ENCODE assay signal across 9 cellular contexts in genomic region chr2:136785215-136785614, GRCh38. TPM values are rescaled to one million over a fixed set of nuclear protein-coding genes. Genes with fewer than 3 reads are reported as not detected.
"Had no signal": no experiment of that assay in that cellular context is flagged by ENCODE, and none has a peak within 500 bp of the region (broad histone marks: within the 10 kb centered on the region; RNA-seq: fewer than 3 reads in every experiment).

No MANE protein-coding gene starts in this region.

- ATAC-seq: HCT116, HepG2 had no signal

- H3K4me3 Mint-ChIP-seq: HFFc6, IgD-negative memory B cell had no signal

- H3K4me1 ChIP-seq: HAP-1 had no signal

- FAIRE-seq: HepG2 had no signal

- H3K27ac ChIP-seq: GM23248, HL-60 had no signal

- H3K4me3 ChIP-seq: GM23248, HAP-1 had no signal

- H3K9me3 ChIP-seq: HAP-1 had no signal

- H3K36me3 Mint-ChIP-seq: IgD-negative memory B cell had no signal

- DNase-seq: GM23248, GOT3, H7, HFFc6 had no signal

- H3K27ac Mint-ChIP-seq: HFFc6 had no signal

- H3K9ac ChIP-seq: GM23248 had no signal

- H3K4me1 Mint-ChIP-seq: IgD-negative memory B cell had no signal

- H2AFZ ChIP-seq: GM23248 had no signal

- H3K36me3 ChIP-seq: HAP-1 had no signal

RNA-seq across cellular contexts. Expression of gene THSD7B, which starts 19.9 kb away (rescaled TPM):
- total RNA-seq: GM23248 had no signal
- polyA plus RNA-seq: HepG2, IgD-negative memory B cell had no signal
